8 cellular contexts compared by ENCODE assay signal in the genomic region with DNA sequence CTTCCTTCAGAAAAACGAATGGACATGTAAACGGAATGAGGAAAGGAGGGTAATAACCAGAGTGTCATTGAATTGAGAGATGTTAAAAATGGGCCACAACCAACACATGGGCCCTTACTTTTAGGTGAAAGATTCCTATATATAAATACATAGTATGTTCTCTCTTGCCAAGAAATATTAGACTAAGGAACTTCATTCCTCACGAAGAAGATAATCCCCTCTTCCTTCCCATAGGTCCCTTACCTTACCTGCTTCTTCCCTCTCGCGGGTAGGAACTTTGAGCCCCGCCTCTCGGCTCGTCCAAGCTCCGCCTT. TPM values are rescaled to one million over a fixed set of nuclear protein-coding genes. Genes with fewer than 3 reads are reported as not detected.
DNase-seq lines count a peak whose midpoint lies in the region; ATAC-seq, FAIRE-seq and TF ChIP-seq lines count a peak whose summit lies in the region.

No MANE protein-coding gene starts in this region.

- H3K27ac ChIP-seq in BLaER1: no peak overlapping the region
- H3K27ac ChIP-seq in effector memory CD4-positive, alpha-beta T cell (ENCODE audit: insufficient read depth, low read length, poor library complexity, severe bottlenecking): peak overlapping the region; percentile 96
- H3K27ac ChIP-seq in caudate nucleus (ENCODE audit: low read depth, low read length): no peak overlapping the region

- intact Hi-C loops in natural killer cell (cut with micrococcal nuclease): no loop called here

- no peaks in the 10 kb centered on the region for H3K36me3 ChIP-seq in BLaER1
- H3K36me3 ChIP-seq in effector memory CD4-positive, alpha-beta T cell (ENCODE audit: control insufficient read depth, insufficient read depth, low read length): no peaks in the 10 kb centered on the region

- H3K27ac Mint-ChIP-seq in natural killer cell: peak overlapping the region; percentile 91 to 99

- peaks cover 0 to 9% of the 10 kb centered on the region in 2 donors for H3K27me3 Mint-ChIP-seq in natural killer cell (ENCODE audit: low read depth in 2 of 2)

- H3K4me2 ChIP-seq in BLaER1: peak overlapping the region; percentile 92

- no peak for TF ChIP-seq CTCF in natural killer cell (IDR thresholded peaks at IDR 0.05)

- H4K20me1 ChIP-seq in BLaER1: 0 out of 2 replicates have a peak, but pooled peaks cover 4% of the 10 kb centered on the region

- DNase-seq in NCI-H69 (lab: John Stamatoyannopoulos, UW): peak; percentile 67
- no peak for DNase-seq in effector memory CD4-positive, alpha-beta T cell
- no peak for DNase-seq in natural killer cell
- no peak for DNase-seq in caudate nucleus (lab: John Stamatoyannopoulos, UW)
- no peak for DNase-seq in GM12891 (ENCODE audit: insufficient read length, low spot score)

- peak overlapping the region; percentile 96 for H3K4me3 ChIP-seq in BLaER1
- H3K4me3 ChIP-seq in effector memory CD4-positive, alpha-beta T cell (ENCODE audit: insufficient read depth, low read depth, low read length, poor library complexity, severe bottlenecking): peak overlapping the region; percentile 93

- no peak for FAIRE-seq in GM12891 (lab: Jason Lieb, UNC)

- peaks cover 26 to 33% of the 10 kb centered on the region in 2 donors for H3K4me1 Mint-ChIP-seq in natural killer cell

- peaks cover 26% of the 10 kb centered on the region for H3K4me1 ChIP-seq in BLaER1
- peaks cover 10% of the 10 kb centered on the region for H3K4me1 ChIP-seq in effector memory CD4-positive, alpha-beta T cell (ENCODE audit: control insufficient read depth, insufficient read depth, low read length, poor library complexity, severe bottlenecking)

- no peaks in the 10 kb centered on the region for H3K36me3 Mint-ChIP-seq in natural killer cell

- TF ChIP-seq POLR2A in GM12891 (IDR thresholded peaks at IDR 0.05; ENCODE audit: low read depth, low read length): no peak

- H3K4me3 Mint-ChIP-seq in natural killer cell: peak overlapping the region; percentile 94

- H3K9ac ChIP-seq in BLaER1: no peak overlapping the region

- no peaks in the 10 kb centered on the region for H3K9me3 Mint-ChIP-seq in natural killer cell

- H3K9me3 ChIP-seq in BLaER1: no peaks in the 10 kb centered on the region
- H3K9me3 ChIP-seq in effector memory CD4-positive, alpha-beta T cell (ENCODE audit: control insufficient read depth, low read length): no peaks in the 10 kb centered on the region

- ATAC-seq in natural killer cell (no peak), GM21515 (IDR thresholded peaks at IDR 0.05; ENCODE audit: unreplicated experiment) (no peak), HG03196 (IDR thresholded peaks at IDR 0.05; ENCODE audit: unreplicated experiment) (no peak)

- H3K27me3 ChIP-seq in BLaER1: no peaks in the 10 kb centered on the region
- H3K27me3 ChIP-seq in effector memory CD4-positive, alpha-beta T cell (replicated peaks; ENCODE audit: control insufficient read depth, insufficient read depth, low read length, poor library complexity, severe bottlenecking): no peaks in the 10 kb centered on the region

TF ChIP-seq in GM12891, 5 proteins besides CTCF, POLR2A, EP300 and RAD21:
- TF ChIP-seq POU2F2 (IDR thresholded peaks at IDR 0.05; ENCODE audit: low read depth, low read length): no peak
- no peak for TF ChIP-seq SPI1 (IDR thresholded peaks at IDR 0.05; ENCODE audit: low read depth, low read length)
- TF ChIP-seq PAX5 (IDR thresholded peaks at IDR 0.05; ENCODE audit: insufficient read depth, low read length, severe bottlenecking): no peak
- TF ChIP-seq POLR2AphosphoS5 (IDR thresholded peaks at IDR 0.05; ENCODE audit: low read depth, low read length): no peak
- no peak for TF ChIP-seq TAF1 (IDR thresholded peaks at IDR 0.05; ENCODE audit: low read depth, low read length)

RNA-seq across cellular contexts. Expression of gene TBC1D22B, which starts 0.3 kb away (rescaled TPM):
- total RNA-seq in natural killer cell: 10 to 100 TPM in 2 of 3 donors, 1 to 10 TPM in 1; 8.0 to 12.1 (median 12.0) TPM
- 9.2 TPM for polyA plus RNA-seq in GM12891 (2012; ENCODE audit: low read depth, missing spikeins)

RNA-seq across cellular contexts. Expression of gene TMEM217, which starts 0.7 kb away (rescaled TPM):
- total RNA-seq in natural killer cell: 1 to 10 TPM in 1 of 3 donors, under 1 TPM in 2; 0.75 to 2.1 (median 0.75) TPM
- 1.5 TPM for polyA plus RNA-seq in GM12891 (2012; ENCODE audit: low read depth, missing spikeins)
